Comparison of ENCODE assay signal across 1 cellular context in the genomic region with DNA sequence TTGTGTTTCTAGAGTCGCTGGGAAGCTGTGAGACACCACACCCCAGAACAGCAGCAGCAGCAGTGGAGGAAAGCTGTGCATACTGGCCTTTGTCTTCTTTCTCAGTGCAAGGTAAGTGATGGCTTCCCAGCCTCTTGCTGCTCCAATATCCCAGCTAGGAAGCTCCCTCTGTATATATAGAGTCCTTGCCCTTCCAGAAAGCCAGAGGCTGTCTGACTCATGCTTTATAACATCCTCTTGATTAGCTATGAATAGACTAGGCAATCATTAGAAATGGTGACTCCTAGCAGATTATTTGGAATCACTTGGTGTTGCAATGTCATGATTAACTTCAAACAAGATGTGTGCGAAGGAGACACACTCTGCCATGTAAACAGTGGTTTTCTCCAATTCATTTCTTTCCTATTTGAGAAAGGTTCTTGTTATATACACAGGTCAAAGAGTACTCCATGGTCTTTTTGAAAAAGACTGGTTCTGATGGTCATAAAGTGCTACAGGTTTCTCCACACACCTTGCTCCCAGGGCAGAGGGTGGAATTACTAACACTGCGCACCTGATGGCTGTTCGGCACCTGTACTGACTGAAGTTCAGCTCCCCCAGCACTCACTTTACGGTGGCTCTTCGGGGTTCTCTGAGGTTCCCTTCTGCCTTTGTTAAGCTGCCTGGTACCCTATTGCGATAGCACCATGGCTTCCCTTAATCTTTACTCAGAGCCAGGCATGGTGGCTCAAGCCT.
TF ChIP-seq lines count a peak whose summit lies in the region.

A gene (minus strand): TSS at position 149 of the 735 bp plus-strand sequence. CDS start 68 bp downstream, at position 81.

TF ChIP-seq in endothelial cell of umbilical vein, 7 proteins besides CTCF, POLR2A, EP300 and RAD21 (continued from another document):
- TF ChIP-seq JUN (IDR thresholded peaks at IDR 0.05; ENCODE audit: borderline replicate concordance, insufficient read depth, insufficient read length, low read depth): peak; percentile 29
- TF ChIP-seq, protein P1, sequence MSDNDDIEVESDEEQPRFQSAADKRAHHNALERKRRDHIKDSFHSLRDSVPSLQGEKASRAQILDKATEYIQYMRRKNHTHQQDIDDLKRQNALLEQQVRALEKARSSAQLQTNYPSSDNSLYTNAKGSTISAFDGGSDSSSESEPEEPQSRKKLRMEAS (IDR thresholded peaks at IDR 0.05; ENCODE audit: insufficient read depth, insufficient read length): no peak
- no peak for TF ChIP-seq EZH2 (IDR thresholded peaks at IDR 0.05; ENCODE audit: borderline replicate concordance, low read depth, low read length, severe bottlenecking)
- peak; percentile 85 for TF ChIP-seq POLR2AphosphoS5 (IDR thresholded peaks at IDR 0.05; ENCODE audit: insufficient read depth, low read depth, low read length)
- peak; percentile 71 for TF ChIP-seq GATA2 (IDR thresholded peaks at IDR 0.05; ENCODE audit: insufficient read depth, insufficient read length, low read depth, low read length)
- no peak for TF ChIP-seq MYC (IDR thresholded peaks at IDR 0.05; ENCODE audit: low read depth, low read length)
